2 cellular contexts compared by ENCODE assay signal in genomic region chr2:43165378-43166025, GRCh38.
TF ChIP-seq lines count a peak whose summit lies in the region.

No MANE protein-coding gene starts in this region.

TF ChIP-seq in SK-N-SH, 30 proteins besides CTCF, POLR2A, EP300 and RAD21 (continued from another document):
- TF ChIP-seq IRF3 (IDR thresholded peaks at IDR 0.05; ENCODE audit: low read depth, low read length) (no peak), GATA2 (CRISPR knock-in tag; IDR thresholded peaks at IDR 0.05) (no peak), MXI1 (IDR thresholded peaks at IDR 0.05; ENCODE audit: low read depth, low read length) (no peak), POLR2AphosphoS5 (IDR thresholded peaks at IDR 0.05; ENCODE audit: low read depth, low read length) (no peak), FOSL2 (IDR thresholded peaks at IDR 0.05; ENCODE audit: borderline replicate concordance, low read depth) (no peak), SIN3A (IDR thresholded peaks at IDR 0.05; ENCODE audit: borderline replicate concordance, low read depth, low read length) (no peak), ZBTB33 (IDR thresholded peaks at IDR 0.05; ENCODE audit: borderline replicate concordance, low read depth) (no peak), MAX (IDR thresholded peaks at IDR 0.05; ENCODE audit: low read depth) (no peak), FOXM1 (IDR thresholded peaks at IDR 0.05; ENCODE audit: low read depth) (no peak), RFX5 (IDR thresholded peaks at IDR 0.05; ENCODE audit: low read length) (no peak), USF1 (IDR thresholded peaks at IDR 0.05; ENCODE audit: borderline replicate concordance, low read depth) (no peak), SMC3 (IDR thresholded peaks at IDR 0.05; ENCODE audit: low read depth, low read length) (no peak; the same call in 1 of the 2 replicates), TAF1 (IDR thresholded peaks at IDR 0.05; ENCODE audit: borderline replicate concordance, low read depth, low read length) (no peak)

TF ChIP-seq in SK-N-SH treated with all-trans-retinoic acid at 6 μM for 48 hours, 23 proteins besides CTCF, POLR2A, EP300 and RAD21 (continued from another document):
- TF ChIP-seq CSRNP3 (CRISPR knock-in tag; IDR thresholded peaks at IDR 0.05), result no peak
- TF ChIP-seq ZFP3 (CRISPR knock-in tag; IDR thresholded peaks at IDR 0.05), result no peak
- no peak for TF ChIP-seq PPARA (CRISPR knock-in tag; IDR thresholded peaks at IDR 0.05; ENCODE audit: borderline replicate concordance)
- no peak for TF ChIP-seq TCF4 (CRISPR knock-in tag; IDR thresholded peaks at IDR 0.05; ENCODE audit: borderline replicate concordance)
- TF ChIP-seq SNAI2 (CRISPR knock-in tag; IDR thresholded peaks at IDR 0.05), result no peak
- TF ChIP-seq ARNTL (CRISPR knock-in tag; IDR thresholded peaks at IDR 0.05; ENCODE audit: borderline replicate concordance, low read depth), result no peak
- no peak for TF ChIP-seq ZNF70 (CRISPR knock-in tag; IDR thresholded peaks at IDR 0.05)
- TF ChIP-seq CSDC2 (CRISPR knock-in tag; IDR thresholded peaks at IDR 0.05), result no peak
- TF ChIP-seq ZNF8 (CRISPR knock-in tag; IDR thresholded peaks at IDR 0.05), result no peak
- TF ChIP-seq POU6F1 (CRISPR knock-in tag; IDR thresholded peaks at IDR 0.05; ENCODE audit: borderline replicate concordance, low read depth), result no peak
- TF ChIP-seq ISL1 (CRISPR knock-in tag; IDR thresholded peaks at IDR 0.05), result no peak
- no peak for TF ChIP-seq PATZ1 (CRISPR knock-in tag; IDR thresholded peaks at IDR 0.05; ENCODE audit: borderline replicate concordance)
- no peak for TF ChIP-seq TSHZ2 (CRISPR knock-in tag; IDR thresholded peaks at IDR 0.05)
